Comparison of ENCODE assay signal across 31 cellular contexts in genomic region chr4:7112656-7113055, GRCh38.
"Had no signal": no experiment of that assay in that cellular context is flagged by ENCODE, and none has a peak within 500 bp of the region (broad histone marks: within the 10 kb centered on the region; RNA-seq: fewer than 3 reads in every experiment).

No MANE protein-coding gene starts in this region.

- H3K9me3 ChIP-seq: adrenal gland had no signal

- DNase-seq: activated B cell treated with CpG ODN at 0.5 μM for 24 hours; activated CD4-positive, alpha-beta memory T cell treated with anti-CD3 and anti-CD28 coated beads for 36 hours; activated CD4-positive, alpha-beta T cell treated with anti-CD3 and anti-CD28 coated beads for 4 hours; activated CD4-positive, alpha-beta T cell treated with anti-CD3 and anti-CD28 coated beads, Interleukin-2, amount 50 U/mL, for 1 hour; activated CD4-positive, CD25-positive, alpha-beta regulatory T cell treated with anti-CD3 and anti-CD28 coated beads, Interleukin-2, amount 50 U/mL, for 72 hours; activated CD8-positive, alpha-beta memory T cell treated with anti-CD3 and anti-CD28 coated beads, Interleukin-2, amount 50 U/mL, for 4 hours; activated gamma-delta T cell treated with Interleukin-2 at 50 U/mL for 16 hours; activated naive CD4-positive, alpha-beta T cell treated with anti-CD3 and anti-CD28 coated beads for 36 hours; activated T-cell treated with anti-CD3 and anti-CD28 coated beads for 4 hours; activated T-cell treated with anti-CD3 and anti-CD28 coated beads, Interleukin-2, amount 50 U/mL, for 4 hours; adrenal gland; brain microvascular endothelial cell; Kasumi-1; KG1; MM.1S; MV-4-11; NCI-H1092; NCI-H1436 treated with DMSO at 0.1 percent for 48 hours; NCI-H1694 treated with DMSO at 0.1 percent for 48 hours; NCI-H2029; NCI-H345; NCI-H524 treated with DMSO at 0.1 percent for 48 hours; SIG-M5; T-helper 1 cell; T-helper 2 cell; T-helper 9 cell had no signal

- H3K4me3 Mint-ChIP-seq: activated B cell treated with CpG ODN at 0.5 μM for 24 hours; activated CD4-positive, alpha-beta memory T cell treated with anti-CD3 and anti-CD28 coated beads for 36 hours; activated naive CD4-positive, alpha-beta T cell treated with anti-CD3 and anti-CD28 coated beads for 36 hours; activated T-cell treated with anti-CD3 and anti-CD28 coated beads, Interleukin-2, amount 50 U/mL, for 4 hours; activated T-helper 1 cell treated with anti-CD3 and anti-CD28 coated beads, Interleukin-12 subunit alpha, Interleukin-12 subunit beta, Interleukin-2, Interleukin-4 antibody, amounts not matched to agents 30 ng/mL and 10 ng/mL and 1 ng/mL, durations not matched to agents 14 hours and 24 hours and 36 hours had no signal

- H3K36me3 Mint-ChIP-seq: activated CD4-positive, alpha-beta memory T cell treated with anti-CD3 and anti-CD28 coated beads for 36 hours; activated naive CD4-positive, alpha-beta T cell treated with anti-CD3 and anti-CD28 coated beads, Interleukin-2, amount 50 U/mL, for 72 hours had no signal

- H3K27ac Mint-ChIP-seq: activated B cell treated with CpG ODN at 0.5 μM for 24 hours; activated CD4-positive, alpha-beta memory T cell treated with anti-CD3 and anti-CD28 coated beads for 36 hours; activated naive CD4-positive, alpha-beta T cell treated with anti-CD3 and anti-CD28 coated beads for 36 hours; activated naive CD4-positive, alpha-beta T cell treated with anti-CD3 and anti-CD28 coated beads, Interleukin-2, amount 50 U/mL, for 72 hours; activated T-helper 1 cell treated with anti-CD3 and anti-CD28 coated beads, Interleukin-12 subunit alpha, Interleukin-12 subunit beta, Interleukin-2, Interleukin-4 antibody, amounts not matched to agents 30 ng/mL and 10 ng/mL and 1 ng/mL, durations not matched to agents 14 hours and 24 hours and 36 hours had no signal

- H3K27ac ChIP-seq: adrenal gland, brain microvascular endothelial cell, VCaP had no signal

- H3K4me1 ChIP-seq: adrenal gland had no signal

- H3K4me1 Mint-ChIP-seq: activated B cell treated with CpG ODN at 0.5 μM for 24 hours had no signal

- H3K36me3 ChIP-seq: adrenal gland, brain microvascular endothelial cell had no signal

- ATAC-seq: activated naive CD4-positive, alpha-beta T cell treated with anti-CD3 and anti-CD28 coated beads, Interleukin-2, amount 50 U/mL, for 72 hours; activated T-cell treated with anti-CD3 and anti-CD28 coated beads, Interleukin-2, amount 50 U/mL, for 4 hours; Panc1; SK-N-SH treated with all-trans-retinoic acid at 6 μM for 48 hours had no signal

- H3K9me3 Mint-ChIP-seq: activated CD4-positive, alpha-beta memory T cell treated with anti-CD3 and anti-CD28 coated beads for 36 hours; activated naive CD4-positive, alpha-beta T cell treated with anti-CD3 and anti-CD28 coated beads for 36 hours had no signal

- H3K4me3 ChIP-seq: adrenal gland had no signal

- H3K27me3 ChIP-seq: adrenal gland, brain microvascular endothelial cell had no signal
